ENCODE assay signal across 16 cellular contexts in genomic region chr3:169458752-169459151, GRCh38.
"Had no signal": no experiment of that assay in that cellular context is flagged by ENCODE, and none has a peak within 500 bp of the region (broad histone marks: within the 10 kb centered on the region; RNA-seq: fewer than 3 reads in every experiment).

No MANE protein-coding gene starts in this region.

- H3K27ac ChIP-seq: gastroesophageal sphincter, sigmoid colon, skin epidermis had no signal

- H3K27ac Mint-ChIP-seq: effector memory CD8-positive, alpha-beta T cell; immature natural killer cell; memory B cell; mesothelial cell of epicardium; natural killer cell treated with Interleukin-12 subunit alpha and Interleukin-12 subunit beta and Interleukin-15 and Interleukin-18, amount 100 ng/mL, for 72 hours; type B pancreatic cell had no signal

- H3K27me3 Mint-ChIP-seq: effector memory CD8-positive, alpha-beta T cell; natural killer cell treated with Interleukin-12 subunit alpha and Interleukin-12 subunit beta and Interleukin-15 and Interleukin-18, amount 100 ng/mL, for 72 hours had no signal

- H3K27me3 ChIP-seq: gastroesophageal sphincter, sigmoid colon had no signal

- H3K36me3 Mint-ChIP-seq: immature natural killer cell; memory B cell; mesothelial cell of epicardium; natural killer cell treated with Interleukin-12 subunit alpha and Interleukin-12 subunit beta and Interleukin-15 and Interleukin-18, amount 100 ng/mL, for 72 hours; type B pancreatic cell had no signal

- H3K4me3 Mint-ChIP-seq: effector memory CD8-positive, alpha-beta T cell; immature natural killer cell; memory B cell; mesothelial cell of epicardium; natural killer cell treated with Interleukin-12 subunit alpha and Interleukin-12 subunit beta and Interleukin-15 and Interleukin-18, amount 100 ng/mL, for 72 hours; type B pancreatic cell had no signal

- FAIRE-seq: kidney, urothelium cell line had no signal

- DNase-seq: effector memory CD8-positive, alpha-beta T cell; erythroblast; immature natural killer cell; kidney; left colon; occipital lobe; sigmoid colon; stimulated activated CD4-positive, alpha-beta T cell treated with anti-CD3 and anti-CD28 coated beads, Interleukin-2, amount 100 ng/mL, for 24 hours; stimulated activated naive CD4-positive, alpha-beta T cell treated with Interleukin-2 at 50 U/mL for 16 hours had no signal

- H3K36me3 ChIP-seq: gastroesophageal sphincter, sigmoid colon had no signal

- ATAC-seq: effector memory CD8-positive, alpha-beta T cell; gastroesophageal sphincter; left colon; natural killer cell treated with Interleukin-12 subunit alpha and Interleukin-12 subunit beta and Interleukin-15 and Interleukin-18, amount 100 ng/mL, for 72 hours had no signal

- H3K4me1 Mint-ChIP-seq: immature natural killer cell, memory B cell had no signal

- H3K4me3 ChIP-seq: gastroesophageal sphincter, sigmoid colon, skin epidermis had no signal

- H3K9me3 Mint-ChIP-seq: effector memory CD8-positive, alpha-beta T cell; immature natural killer cell; memory B cell; mesothelial cell of epicardium; natural killer cell treated with Interleukin-12 subunit alpha and Interleukin-12 subunit beta and Interleukin-15 and Interleukin-18, amount 100 ng/mL, for 72 hours; type B pancreatic cell had no signal

- H3K4me1 ChIP-seq: sigmoid colon had no signal

- H3K9me3 ChIP-seq: gastroesophageal sphincter, sigmoid colon had no signal
